1 cellular context compared by ENCODE assay signal in genomic region chr16:85377388-85378144, GRCh38.
TF ChIP-seq lines count a peak whose summit lies in the region.

No MANE protein-coding gene starts in this region.

TF ChIP-seq in K562, 482 proteins besides CTCF, POLR2A, EP300 and RAD21 (continued from another document and continues in another):
- TF ChIP-seq ZNF592 (IDR thresholded peaks at IDR 0.05) (peak; percentile 77), SREBF2 (CRISPR knock-in tag; IDR thresholded peaks at IDR 0.05) (no peak), NCOR1 (IDR thresholded peaks at IDR 0.05) (peak; percentile 90), TBP (optimal IDR thresholded peaks at IDR 0.05; ENCODE audit: low read depth, low read length) (no peak), ZNF263 (CRISPR knock-in tag; IDR thresholded peaks at IDR 0.05; ENCODE audit: borderline replicate concordance) (no peak; the same call in 1 of the 2 replicates), ZBTB9 (CRISPR knock-in tag; IDR thresholded peaks at IDR 0.05) (peak; percentile 70; the same call in 1 of the 2 replicates), ZNF780A (CRISPR knock-in tag; IDR thresholded peaks at IDR 0.05) (no peak), ZNF583 (CRISPR knock-in tag; IDR thresholded peaks at IDR 0.05) (peak; percentile 87; the same call in 1 of the 2 replicates), PURB (CRISPR knock-in tag; IDR thresholded peaks at IDR 0.05; ENCODE audit: low read depth) (no peak), MAFF (IDR thresholded peaks at IDR 0.05; ENCODE audit: low read length) (no peak), FOXA1 (IDR thresholded peaks at IDR 0.05; ENCODE audit: borderline replicate concordance) (no peak), RCOR1 (IDR thresholded peaks at IDR 0.05; ENCODE audit: borderline replicate concordance in 1 of 2, low read depth in 2 of 2, low read length in 2 of 2) (peak in 1 of 2 experiments; percentile 93; a peak in 3 of 4 replicates), PATZ1 (CRISPR knock-in tag; IDR thresholded peaks at IDR 0.05; ENCODE audit: borderline replicate concordance) (no peak), E2F3 (CRISPR knock-in tag; IDR thresholded peaks at IDR 0.05) (0 out of 2 replicates have a peak, but pooled peaks have one; percentile 21), REST (CRISPR knock-in tag; IDR thresholded peaks at IDR 0.05; ENCODE audit: low read depth) (no peak), CREB3 (tag; conservative IDR thresholded peaks at IDR 0.05; ENCODE audit: low read depth) (peak; percentile 62; the same call in 1 of the 2 replicates), RUNX1 (IDR thresholded peaks at IDR 0.05; ENCODE audit: low read depth) (peak; percentile 78), SRSF1 (IDR thresholded peaks at IDR 0.05; ENCODE audit: low read depth, low read length) (no peak), HMGN3 (IDR thresholded peaks at IDR 0.05; ENCODE audit: borderline replicate concordance, extremely low read depth, insufficient read length, low read depth, low read length) (peak; percentile 91), SRSF7 (optimal IDR thresholded peaks at IDR 0.05; ENCODE audit: low read depth, low read length) (no peak), KAT2B (IDR thresholded peaks at IDR 0.05; ENCODE audit: low read depth, low read length) (no peak), JUN (IDR thresholded peaks at IDR 0.05; ENCODE audit: borderline replicate concordance, low read depth, low read length) (no peak), JUN (CRISPR knock-in tag; IDR thresholded peaks at IDR 0.05; ENCODE audit: borderline replicate concordance) (no peak), LEF1 (IDR thresholded peaks at IDR 0.05) (peak; percentile 42; the same call in 1 of the 2 replicates), ZKSCAN8 (CRISPR knock-in tag; IDR thresholded peaks at IDR 0.05) (peak; percentile 44; the same call in 1 of the 2 replicates), CBFA2T2 (conservative IDR thresholded peaks at IDR 0.05) (peak; percentile 90), KDM2B (CRISPR knock-in tag; IDR thresholded peaks at IDR 0.05) (no peak), SMARCB1 (IDR thresholded peaks at IDR 0.05; ENCODE audit: insufficient read length, low read depth) (no peak), CREB1 (IDR thresholded peaks at IDR 0.05) (no peak), CREB1 (CRISPR knock-in tag; IDR thresholded peaks at IDR 0.05) (no peak), SIX5 (IDR thresholded peaks at IDR 0.05; ENCODE audit: borderline replicate concordance in 1 of 2, insufficient read depth in 1 of 2, low read depth in 1 of 2, low read length in 2 of 2) (no peak), ZNF318 (IDR thresholded peaks at IDR 0.05; ENCODE audit: borderline replicate concordance in 1 of 2, low read depth in 1 of 2) (no peak), ZNF644 (tag; IDR thresholded peaks at IDR 0.05; ENCODE audit: low read depth) (peak; percentile 58; the same call in 1 of the 2 replicates), UBTF (IDR thresholded peaks at IDR 0.05; ENCODE audit: borderline replicate concordance in 1 of 2, low read depth in 2 of 2, low read length in 2 of 2) (0 out of 4 replicates have a peak, but pooled peaks of 1 of the 2 experiments have one; percentile 68), SETDB1 (IDR thresholded peaks at IDR 0.05; ENCODE audit: low read length) (no peak)
